In genomic region chr6:3878048-3878666, GRCh38 we compare ENCODE assay signal across 25 cellular contexts.
"Had no signal": no experiment of that assay in that cellular context is flagged by ENCODE, and none has a peak within 500 bp of the region (broad histone marks: within the 10 kb centered on the region; RNA-seq: fewer than 3 reads in every experiment).

No MANE protein-coding gene starts in this region.

- H3K27me3 ChIP-seq: brain microvascular endothelial cell, ovary, thyroid gland, upper lobe of left lung, vagina had no signal

- H3K9me3 ChIP-seq: ovary, thyroid gland, upper lobe of left lung, vagina had no signal

- H3K4me2 ChIP-seq: smooth muscle cell had no signal

- ATAC-seq: effector memory CD8-positive, alpha-beta T cell; sciatic nerve; stimulated activated memory B cell treated with anti-CD40 and anti-IgM and Interleukin-4, amounts not matched to agents 10 μg/mL and 1 μg/mL and 100 μg/mL, for 72 hours; stimulated activated naive CD8-positive, alpha-beta T cell treated with anti-CD3 and anti-CD28 coated beads, Interleukin-15, amount 100 ng/mL, for 72 hours; T-helper 17 cell had no signal

- H3K4me1 ChIP-seq: upper lobe of left lung had no signal

- H3K4me3 ChIP-seq: ovary, smooth muscle cell, thyroid gland, upper lobe of left lung, vagina had no signal

- DNase-seq: activated CD4-positive, alpha-beta memory T cell treated with anti-CD3 and anti-CD28 coated beads, Interleukin-2, amount 10 ng/mL, durations not matched to agents 7 days and 5 days; activated CD4-positive, alpha-beta T cell treated with anti-CD3 and anti-CD28 coated beads, Interleukin-2, amount 10 ng/mL, durations not matched to agents 24 days and 14 days; activated CD4-positive, CD25-positive, alpha-beta regulatory T cell treated with anti-CD3 and anti-CD28 coated beads, Interleukin-2, amount 50 U/mL, for 72 hours; activated effector memory CD4-positive, alpha-beta T cell treated with anti-CD3 and anti-CD28 coated beads, Interleukin-2, amount 50 U/mL, for 16 hours; activated naive CD4-positive, alpha-beta T cell treated with anti-CD3 and anti-CD28 coated beads, Interleukin-2, amount 10 ng/mL, durations not matched to agents 7 days and 5 days; activated naive CD8-positive, alpha-beta T cell treated with anti-CD3 and anti-CD28 coated beads, Interleukin-2, amount 10 ng/mL, durations not matched to agents 7 days and 5 days; amniotic stem cell; brain microvascular endothelial cell; cortex of kidney; effector memory CD8-positive, alpha-beta T cell; foreskin melanocyte; mammary epithelial cell; ovary; stimulated activated CD4-positive, alpha-beta T cell treated with anti-CD3 and anti-CD28 coated beads, Interleukin-1b, Interleukin-23, amount 100 ng/mL, for 48 hours; stimulated activated CD4-positive, alpha-beta T cell treated with anti-CD3 and anti-CD28 coated beads, Interleukin-4, amount 100 ng/mL, for 4 hours; stimulated activated CD8-positive, alpha-beta memory T cell treated with anti-CD3 and anti-CD28 coated beads, Interleukin-4, amount 100 ng/mL, for 48 hours; stimulated activated naive CD8-positive, alpha-beta T cell treated with anti-CD3 and anti-CD28 coated beads, Interleukin-15, amount 100 ng/mL, for 72 hours; substantia nigra; T-helper 17 cell; thyroid gland; upper lobe of left lung had no signal

- H3K36me3 ChIP-seq: brain microvascular endothelial cell, ovary, thyroid gland, upper lobe of left lung, vagina had no signal
